Comparison of ENCODE assay signal across 34 cellular contexts in the genomic region with DNA sequence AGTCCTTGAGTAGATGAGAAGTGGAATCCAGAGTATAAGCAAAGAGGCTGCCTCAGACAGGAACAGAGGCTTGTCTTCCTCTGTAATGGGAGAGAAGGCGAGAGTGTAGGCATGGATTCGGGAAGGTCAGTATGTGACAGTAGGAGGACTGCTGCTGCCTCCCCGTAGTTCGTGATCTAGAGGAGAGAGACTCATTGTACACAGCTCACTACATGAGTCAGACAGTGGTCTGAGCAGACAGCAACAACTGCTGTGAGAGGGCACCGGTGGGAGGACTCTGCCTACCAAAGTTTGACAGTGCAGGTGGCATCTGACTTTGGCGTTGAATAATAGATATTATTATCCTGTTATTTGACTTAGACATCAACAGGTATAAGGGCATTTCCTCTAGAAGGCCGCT.
"Had no signal": no experiment of that assay in that cellular context is flagged by ENCODE, and none has a peak within 500 bp of the region (broad histone marks: within the 10 kb centered on the region; RNA-seq: fewer than 3 reads in every experiment).

No MANE protein-coding gene starts in this region.

- H3K36me3 ChIP-seq: MG63 had no signal

- DNase-seq: Karpas-422, Kasumi-1, MG63, MM.1S, MV-4-11, NCI-H1048, NCI-H1092, NCI-H1092 treated with DMSO at 0.1 percent for 48 hours, NCI-H1105, NCI-H1105 treated with DMSO at 0.1 percent for 48 hours, NCI-H1417, NCI-H1417 treated with DMSO at 0.1 percent for 48 hours, NCI-H1436, NCI-H1436 treated with DMSO at 0.1 percent for 48 hours, NCI-H146, NCI-H1694, NCI-H1694 treated with DMSO at 0.1 percent for 48 hours, NCI-H187, NCI-H187 treated with DMSO at 0.1 percent for 48 hours, NCI-H1930, NCI-H2029, NCI-H2029 treated with DMSO at 0.1 percent for 48 hours, NCI-H2081, NCI-H2081 treated with DMSO at 0.1 percent for 48 hours, NCI-H2107, NCI-H2171, NCI-H2171 treated with DMSO at 0.1 percent for 48 hours, NCI-H2227 treated with DMSO at 0.1 percent for 48 hours, NCI-H226, NCI-H345, NCI-H446, NCI-H446 treated with DMSO at 0.1 percent for 48 hours, NCI-H510A had no signal

- H3K27ac ChIP-seq: KMS-11 had no signal

- H3K27me3 ChIP-seq: MG63 had no signal

- H3K9me3 ChIP-seq: MG63 had no signal

- H3K4me3 ChIP-seq: MG63 had no signal
